In genomic region chr10:59536576-59537014, GRCh38 we compare ENCODE assay signal across 13 cellular contexts.
DNase-seq lines count a peak whose midpoint lies in the region; ATAC-seq and TF ChIP-seq lines count a peak whose summit lies in the region.
"Had no signal": no experiment of that assay in that cellular context is flagged by ENCODE, and none has a peak within 500 bp of the region (broad histone marks: within the 10 kb centered on the region; RNA-seq: fewer than 3 reads in every experiment).

No MANE protein-coding gene starts in this region.

- H3K36me3 ChIP-seq in neural progenitor cell, result no peaks in the 10 kb centered on the region

- H2AFZ ChIP-seq in neural progenitor cell (replicated peaks), result no peak overlapping the region

- H3K4me1 ChIP-seq in neural progenitor cell, result no peaks in the 10 kb centered on the region

- H3K9me3 Mint-ChIP-seq in neural progenitor cell, result no peaks in the 10 kb centered on the region
- H3K9me3 Mint-ChIP-seq: nephron progenitor cell had no signal

- peak; percentile 55 for DNase-seq in Right ventricle myocardium inferior (ENCODE audit: missing footprints)
- DNase-seq in cardiac septum (ENCODE audit: low spot score), result no peak
- peak; percentile 44 for DNase-seq in fibroblast of villous mesenchyme (ENCODE audit: low read depth)
- peak; percentile 7 for DNase-seq in neural progenitor cell (ENCODE audit: low spot score)
- DNase-seq in activated naive CD4-positive, alpha-beta T cell treated with Interleukin-2 at 50 U/mL for 16 hours, result no peak
- no peak for DNase-seq in SK-N-DZ (ENCODE audit: low spot score)
- DNase-seq in LoVo (ENCODE audit: low spot score), result no peak
- DNase-seq: ACHN, NCI-H1092, nephron progenitor cell had no signal

- TF ChIP-seq CTCF in fibroblast of villous mesenchyme (IDR thresholded peaks at IDR 0.05; ENCODE audit: insufficient read depth, low read depth, low read length), result no peak
- no peak for TF ChIP-seq CTCF in neural progenitor cell (IDR thresholded peaks at IDR 0.05)

- H3F3A ChIP-seq in neural progenitor cell (ENCODE audit: low read depth), result no peaks in the 10 kb centered on the region

- H3K27ac Mint-ChIP-seq in neural progenitor cell, result no peak overlapping the region
- H3K27ac Mint-ChIP-seq: activated naive CD4-positive, alpha-beta T cell treated with anti-CD3 and anti-CD28 coated beads, Interleukin-2, amount 50 U/mL, for 24 hours; nephron progenitor cell had no signal

- intact Hi-C loops in Right ventricle myocardium inferior (cut with DNase I) (no loop called here), cardiac septum (cut with DNase I) (loop anchor here (10.0 kb wide), 1 partner anchor 172 kb away; the partner anchor contains the start of gene FAM13C)

- H3K27me3 Mint-ChIP-seq in neural progenitor cell (ENCODE audit: insufficient read depth, low read depth), result no peaks in the 10 kb centered on the region
- H3K27me3 Mint-ChIP-seq: activated naive CD4-positive, alpha-beta T cell treated with anti-CD3 and anti-CD28 coated beads, Interleukin-2, amount 50 U/mL, for 24 hours had no signal

- H3K9me3 ChIP-seq in neural progenitor cell (ENCODE audit: low read depth), result no peaks in the 10 kb centered on the region

- H3K27me3 ChIP-seq in neural progenitor cell, result no peaks in the 10 kb centered on the region

- no peak overlapping the region for H3K9ac ChIP-seq in neural progenitor cell

- peaks cover 17% of the 10 kb centered on the region for H3K4me1 Mint-ChIP-seq in neural progenitor cell
- H3K4me1 Mint-ChIP-seq: activated naive CD4-positive, alpha-beta T cell treated with anti-CD3 and anti-CD28 coated beads, Interleukin-2, amount 50 U/mL, for 24 hours had no signal

- H3K27ac ChIP-seq in neural progenitor cell, result no peak overlapping the region

- H3K4me3 ChIP-seq in fibroblast of villous mesenchyme (ENCODE audit: low read depth, low read length) (no peak overlapping the region), neural progenitor cell (no peak overlapping the region)

- H4K20me1 ChIP-seq in neural progenitor cell (ENCODE audit: low read depth), result no peaks in the 10 kb centered on the region

- H3K79me2 ChIP-seq in neural progenitor cell (ENCODE audit: low read depth), result no peaks in the 10 kb centered on the region

- no peak overlapping the region for H3K4me3 Mint-ChIP-seq in neural progenitor cell
- H3K4me3 Mint-ChIP-seq: activated naive CD4-positive, alpha-beta T cell treated with anti-CD3 and anti-CD28 coated beads, Interleukin-2, amount 50 U/mL, for 24 hours; nephron progenitor cell had no signal

- no peaks in the 10 kb centered on the region for H3K36me3 Mint-ChIP-seq in neural progenitor cell
- H3K36me3 Mint-ChIP-seq: activated naive CD4-positive, alpha-beta T cell treated with anti-CD3 and anti-CD28 coated beads, Interleukin-2, amount 50 U/mL, for 24 hours had no signal

- no peak overlapping the region for H3K4me2 ChIP-seq in neural progenitor cell

- ATAC-seq in Right ventricle myocardium inferior (peak; percentile 64), GM19035 (IDR thresholded peaks at IDR 0.05; ENCODE audit: unreplicated experiment) (no peak)
- ATAC-seq: activated CD4-positive, CD25-positive, alpha-beta regulatory T cell treated with anti-CD3 and anti-CD28 coated beads, Interleukin-2, amount 50 U/mL, for 24 hours had no signal

Comparison
In these comparisons a context has a peak if more than half of its experiments do, and no peak if none do; other contexts are left out.
1. DNase-seq: peak in Right ventricle myocardium inferior (single experiment), fibroblast of villous mesenchyme (single experiment) and neural progenitor cell (single experiment); none in cardiac septum (single experiment), activated naive CD4-positive, alpha-beta T cell treated with Interleukin-2 at 50 U/mL for 16 hours (single experiment), SK-N-DZ (single experiment) and LoVo (single experiment).